ENCODE assay signal across 8 cellular contexts in genomic region chr4:151276787-151277557, GRCh38.
DNase-seq lines count a peak whose midpoint lies in the region; ATAC-seq and TF ChIP-seq lines count a peak whose summit lies in the region.

TSS of gene PRSS48 (plus strand) at chr4:151277161. CDS start at chr4:151277173, 12 bp downstream.

- H3K4me3 ChIP-seq in brain microvascular endothelial cell (ENCODE audit: low read depth, low read length): no peak within 1 kb of the TSS

- no peaks in the 10 kb centered on the region for H3K36me3 ChIP-seq in brain microvascular endothelial cell (replicated peaks)

- H3K27me3 ChIP-seq in brain microvascular endothelial cell (replicated peaks): no peaks in the 10 kb centered on the region

- ATAC-seq in GM21447 (IDR thresholded peaks at IDR 0.05; ENCODE audit: unreplicated experiment): no peak

- DNase-seq in activated effector memory CD4-positive, alpha-beta T cell treated with anti-CD3 and anti-CD28 coated beads, Interleukin-2, amount 50 U/mL, for 16 hours: peak; percentile 70
- DNase-seq in activated effector memory CD4-positive, alpha-beta T cell treated with Interleukin-2 at 50 U/mL for 16 hours: no peak
- DNase-seq in HPDE6-E6E7 (ENCODE audit: extremely low spot score): peak; percentile 42
- DNase-seq in SKM-1 treated with dmso at 0.1 percent for 144 hours (lab: John Stamatoyannopoulos, UW; ENCODE audit: unreplicated experiment): peak; percentile 48
- peak; percentile 47 for DNase-seq in brain microvascular endothelial cell
- peak; percentile 51 for DNase-seq in iris pigment epithelial cell (ENCODE audit: low read depth)
- DNase-seq in stimulated activated CD4-positive, alpha-beta T cell treated with anti-CD3 and anti-CD28 coated beads, Interleukin-2, amount 100 ng/mL, for 24 hours: peak; percentile 42 to 73

- TF ChIP-seq CTCF in brain microvascular endothelial cell (IDR thresholded peaks at IDR 0.05; ENCODE audit: low read depth, low read length, missing control alignments): peak; percentile 94

- in situ Hi-C loops in brain microvascular endothelial cell (cut with HindIII; ENCODE audit: low pct_ligation_motif_present, low sequenced_read_pairs): no loop called here

- H3K27ac ChIP-seq in brain microvascular endothelial cell: no peak within 1 kb of the TSS
